In the genomic region with DNA sequence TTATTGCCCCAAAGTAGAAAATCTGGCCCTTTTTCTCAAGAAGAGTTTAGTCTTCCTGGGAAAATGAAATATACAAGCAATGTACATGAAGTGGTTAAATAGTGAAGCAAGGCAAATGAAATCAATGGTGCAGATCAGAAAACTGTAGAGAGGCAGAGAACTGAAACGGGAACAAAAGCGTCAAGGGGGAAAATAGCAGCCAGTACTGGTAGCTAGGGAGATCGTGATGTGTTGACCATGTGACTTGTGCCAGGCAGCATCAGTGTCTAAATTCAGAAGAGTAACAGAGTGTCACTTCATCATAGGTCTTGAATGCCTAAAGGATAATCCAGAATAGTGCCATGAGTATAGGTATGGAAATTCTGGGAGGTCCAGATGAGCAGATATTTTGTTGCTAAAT, we compare ENCODE assay signal across 14 cellular contexts.
DNase-seq lines count a peak whose midpoint lies in the region; ATAC-seq, FAIRE-seq and TF ChIP-seq lines count a peak whose summit lies in the region.
"Had no signal": no experiment of that assay in that cellular context is flagged by ENCODE, and none has a peak within 500 bp of the region (broad histone marks: within the 10 kb centered on the region; RNA-seq: fewer than 3 reads in every experiment).

No MANE protein-coding gene starts in this region.

- no peak overlapping the region for H3K4me3 Mint-ChIP-seq in chondrocyte (ENCODE audit: unreplicated experiment)

- no peak for TF ChIP-seq POLR2A in esophagus squamous epithelium (IDR thresholded peaks at IDR 0.05)

- ATAC-seq in GM18867 (IDR thresholded peaks at IDR 0.05; ENCODE audit: unreplicated experiment) (peak; percentile 88), GM21515 (IDR thresholded peaks at IDR 0.05; ENCODE audit: unreplicated experiment) (peak; percentile 44), HG03103 (IDR thresholded peaks at IDR 0.05; ENCODE audit: low read depth, unreplicated experiment) (peak; percentile 41)

- H3K9me3 ChIP-seq in esophagus squamous epithelium, result no peaks in the 10 kb centered on the region

- H3K27me3 ChIP-seq in bronchial epithelial cell (ENCODE audit: control insufficient read depth, insufficient read depth, low read length) (no peaks in the 10 kb centered on the region), esophagus squamous epithelium (no peaks in the 10 kb centered on the region)

- peaks cover 0 to 14% (median 6%) of the 10 kb centered on the region in 3 donors for H3K4me1 ChIP-seq in esophagus squamous epithelium

- 44 to 46% methylated on average over 3 of the region's 3 CpGs for WGBS in esophagus squamous epithelium, 2 donors

- TF ChIP-seq CTCF in bronchial epithelial cell (IDR thresholded peaks at IDR 0.05; ENCODE audit: insufficient read depth, low read length, severe bottlenecking) (no peak), esophagus squamous epithelium (IDR thresholded peaks at IDR 0.05) (no peak), chondrocyte (IDR thresholded peaks at IDR 0.05) (no peak)

- no peaks in the 10 kb centered on the region for H3K27me3 Mint-ChIP-seq in chondrocyte (ENCODE audit: low read depth)

- H3K4me3 ChIP-seq in bronchial epithelial cell (ENCODE audit: low read depth, low read length), result no peak overlapping the region
- no peak overlapping the region for H3K4me3 ChIP-seq in esophagus squamous epithelium

- FAIRE-seq in bronchial epithelial cell (lab: Jason Lieb, UNC), result peak; percentile 7
- FAIRE-seq: keratinocyte had no signal

- no peaks in the 10 kb centered on the region for H3K36me3 ChIP-seq in bronchial epithelial cell (ENCODE audit: control insufficient read depth, insufficient read depth, low read length)
- no peaks in the 10 kb centered on the region for H3K36me3 ChIP-seq in esophagus squamous epithelium

- H3K9me3 Mint-ChIP-seq in chondrocyte (ENCODE audit: low read depth), result no peaks in the 10 kb centered on the region

- H3K27ac Mint-ChIP-seq in chondrocyte (ENCODE audit: unreplicated experiment), result no peak overlapping the region

- no peaks in the 10 kb centered on the region for H3K36me3 Mint-ChIP-seq in chondrocyte (ENCODE audit: low read depth)

- intact Hi-C loops in esophagus squamous epithelium (cut with DNase I), result no loop called here

- no peak overlapping the region for H3K27ac ChIP-seq in esophagus squamous epithelium
- H3K27ac ChIP-seq: RWPE1 had no signal

- no peaks in the 10 kb centered on the region for H3K4me1 Mint-ChIP-seq in chondrocyte (ENCODE audit: low read depth)

- DNase-seq in bronchial epithelial cell (ENCODE audit: low read depth) (no peak), NCI-H1105 (lab: John Stamatoyannopoulos, UW) (no peak), esophagus squamous epithelium (lab: John Stamatoyannopoulos, UW) (no peak), chondrocyte (ENCODE audit: low spot score) (no peak)
- no peak for DNase-seq in activated CD4-positive, alpha-beta T cell treated with anti-CD3 and anti-CD28 coated beads, Interleukin-2, amount 50 U/mL, for 48 hours
- DNase-seq: activated CD4-positive, CD25-positive, alpha-beta regulatory T cell treated with anti-CD3 and anti-CD28 coated beads, Interleukin-2, amount 50 U/mL, for 72 hours; activated effector memory CD4-positive, alpha-beta T cell treated with anti-CD3 and anti-CD28 coated beads, Interleukin-2, amount 50 U/mL, for 16 hours; cerebellar nuclear complex; NCI-H187 had no signal
